In the genomic region with DNA sequence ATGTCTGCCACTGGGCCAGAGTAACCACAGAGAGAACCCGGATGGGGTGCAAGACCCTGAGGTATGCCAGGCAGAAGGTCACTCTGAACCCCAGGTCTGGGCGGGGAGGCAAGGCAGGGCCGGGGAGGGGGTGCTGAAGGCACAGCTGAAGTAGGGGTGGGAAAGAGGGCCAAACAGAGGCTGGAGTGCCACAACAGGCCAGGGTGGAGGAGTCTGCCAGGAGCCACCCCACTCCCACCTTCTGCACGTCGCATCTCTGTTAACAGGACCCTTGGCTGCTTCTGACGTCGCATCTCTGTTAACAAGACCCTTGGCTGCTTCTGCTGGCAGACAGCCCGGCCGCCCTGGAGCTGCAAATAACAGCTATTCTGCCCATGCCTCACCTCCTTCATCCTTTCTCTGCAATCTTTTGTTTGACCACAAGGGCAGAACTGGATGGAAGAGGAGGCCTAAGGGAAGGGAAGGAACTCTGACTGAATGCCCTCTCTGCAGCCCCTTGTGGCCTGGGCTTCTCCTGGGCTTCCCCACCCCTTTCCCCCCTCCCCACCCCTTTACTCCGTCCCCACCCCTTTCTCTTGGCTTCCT, we compare ENCODE assay signal across 8 cellular contexts. TPM values are rescaled to one million over a fixed set of nuclear protein-coding genes. Genes with fewer than 3 reads are reported as not detected.
A peak's percentile ranks its signal among the peaks of the same experiment; 100 is the strongest.
DNase-seq lines count a peak whose midpoint lies in the region; TF ChIP-seq lines count a peak whose summit lies in the region.

No MANE protein-coding gene starts in this region.

- H3K4me3 Mint-ChIP-seq in Calu3 (ENCODE audit: low read depth, unreplicated experiment) (no peak overlapping the region), brain (no peak overlapping the region)
- no peak overlapping the region for H3K4me3 Mint-ChIP-seq in activated CD4-positive, alpha-beta memory T cell treated with anti-CD3 and anti-CD28 coated beads for 36 hours

- no peaks in the 10 kb centered on the region for H3K27me3 ChIP-seq in MG63

- no peaks in the 10 kb centered on the region for H3K4me1 Mint-ChIP-seq in Calu3 (ENCODE audit: low read depth, unreplicated experiment)
- H3K4me1 Mint-ChIP-seq in brain: peaks cover 38% of the 10 kb centered on the region
- H3K4me1 Mint-ChIP-seq in activated CD4-positive, alpha-beta memory T cell treated with anti-CD3 and anti-CD28 coated beads for 36 hours (ENCODE audit: low read depth): no peaks in the 10 kb centered on the region

- no peaks in the 10 kb centered on the region for H3K9me3 ChIP-seq in MG63

- no peak overlapping the region for H3K27ac Mint-ChIP-seq in Calu3 (ENCODE audit: unreplicated experiment)
- H3K27ac Mint-ChIP-seq in brain: peak overlapping the region in 4 of 5 experiments; percentile 44 to 82 (median 69)
- no peak overlapping the region for H3K27ac Mint-ChIP-seq in activated CD4-positive, alpha-beta memory T cell treated with anti-CD3 and anti-CD28 coated beads for 36 hours

- H3K9me3 Mint-ChIP-seq in Calu3 (ENCODE audit: low read depth, unreplicated experiment) (no peaks in the 10 kb centered on the region), brain (peaks cover 4 to 8% (median 4%) of the 10 kb centered on the region in 5 experiments)
- H3K9me3 Mint-ChIP-seq in activated CD4-positive, alpha-beta memory T cell treated with anti-CD3 and anti-CD28 coated beads for 36 hours: no peaks in the 10 kb centered on the region

- peak; percentile 40 for TF ChIP-seq CTCF in Calu3 (IDR thresholded peaks at IDR 0.05; ENCODE audit: unreplicated experiment)
- TF ChIP-seq CTCF in brain (conservative IDR thresholded peaks at IDR 0.05): peak in 1 of 2 experiments; percentile 46

- no TSS peak for BruUV-seq in Calu3 (replicated peaks; lab: Mats Ljungman, UMichigan)

- H3K36me3 Mint-ChIP-seq in Calu3 (ENCODE audit: insufficient read depth, unreplicated experiment) (peaks cover 7% of the 10 kb centered on the region), brain (no peaks in the 10 kb centered on the region)
- no peaks in the 10 kb centered on the region for H3K36me3 Mint-ChIP-seq in activated CD4-positive, alpha-beta memory T cell treated with anti-CD3 and anti-CD28 coated beads for 36 hours

- DNase-seq in Calu3 (no peak), HT1080 (ENCODE audit: low read depth) (peak; percentile 42), kidney tubule cell (ENCODE audit: low spot score) (peak; percentile 12), MG63 (no peak), ureter (ENCODE audit: low spot score) (no peak), NCI-H1105 treated with DMSO at 0.1 percent for 48 hours (lab: John Stamatoyannopoulos, UW) (no peak)
- no peak for DNase-seq in activated CD4-positive, alpha-beta memory T cell treated with anti-CD3 and anti-CD28 coated beads for 36 hours

- intact Hi-C loops in Calu3 (cut with micrococcal nuclease; ENCODE audit: unreplicated experiment): no loop called here
- intact Hi-C loops in activated CD4-positive, alpha-beta memory T cell treated with anti-CD3 and anti-CD28 coated beads for 36 hours (cut with micrococcal nuclease): no loop called here

- CTCF ChIA-PET in Calu3 (lab: Charles Lee): no interaction called here
- CTCF ChIA-PET in activated CD4-positive, alpha-beta memory T cell treated with anti-CD3 and anti-CD28 coated beads for 36 hours (lab: Charles Lee): no interaction called here

- no peak overlapping the region for H3K4me3 ChIP-seq in MG63

- POLR2A ChIA-PET in activated CD4-positive, alpha-beta memory T cell treated with anti-CD3 and anti-CD28 coated beads for 36 hours (lab: Charles Lee): no interaction called here

- H3K36me3 ChIP-seq in MG63: no peaks in the 10 kb centered on the region

- H3K27me3 Mint-ChIP-seq in Calu3 (ENCODE audit: unreplicated experiment): peaks cover 19% of the 10 kb centered on the region
- H3K27me3 Mint-ChIP-seq in brain: peaks cover 5% of the 10 kb centered on the region
- peaks cover 2% of the 10 kb centered on the region for H3K27me3 Mint-ChIP-seq in activated CD4-positive, alpha-beta memory T cell treated with anti-CD3 and anti-CD28 coated beads for 36 hours

RNA-seq across cellular contexts. Expression of gene FBLN2, which starts 20.6 kb away (rescaled TPM):
- not detected in 2 replicates for total RNA-seq in Calu3 (2022)
- total RNA-seq in HT1080 (2014; rRNA removed; shearing (Covaris generic)): 0.03 and 0.05 TPM in 2 replicates
- polyA plus RNA-seq in HT1080 (2015; cell fraction: cytosol; rRNA removed): 0.08 and 0.21 TPM in 2 replicates
- polyA plus RNA-seq in HT1080 (2015; cell fraction: nucleus; rRNA removed): 0.37 and 0.49 TPM in 2 replicates
- 3.6 TPM for polyA plus RNA-seq in brain (ENCODE audit: insufficient read depth, low read depth, low replicate concordance)
- 33.6 and 59.9 TPM in 2 replicates for total RNA-seq in MG63 (2014; rRNA removed; shearing (Covaris generic); ENCODE audit: low replicate concordance)
- not detected for total RNA-seq in activated CD4-positive, alpha-beta memory T cell treated with anti-CD3 and anti-CD28 coated beads for 36 hours
- 42.7 TPM for total RNA-seq in ureter

RNA-seq across cellular contexts. Expression of gene HDAC11, which starts 48.2 kb away (rescaled TPM):
- total RNA-seq in Calu3 (2022): 11.8 and 16.5 TPM in 2 replicates
- 1.7 and 2.6 TPM in 2 replicates for total RNA-seq in HT1080 (2014; rRNA removed; shearing (Covaris generic))
- polyA plus RNA-seq in HT1080 (2015; cell fraction: cytosol; rRNA removed): 4.0 and 6.2 TPM in 2 replicates
- polyA plus RNA-seq in HT1080 (2015; cell fraction: nucleus; rRNA removed): 3.4 and 4.6 TPM in 2 replicates
- polyA plus RNA-seq in brain (ENCODE audit: insufficient read depth, low read depth, low replicate concordance): 54.1 TPM
- total RNA-seq in MG63 (2014; rRNA removed; shearing (Covaris generic); ENCODE audit: low replicate concordance): 13.4 and 40.4 TPM in 2 replicates
- 1 to 10 TPM; 3.3 to 4.3 TPM for total RNA-seq in activated CD4-positive, alpha-beta memory T cell treated with anti-CD3 and anti-CD28 coated beads for 36 hours
- 17.4 TPM for total RNA-seq in ureter

Comparison
In these comparisons a context has a peak if more than half of its experiments do, and no peak if none do; other contexts are left out.
1. DNase-seq: peak in HT1080 (single experiment) and kidney tubule cell (single experiment); none in Calu3 (single experiment), MG63 (single experiment), activated CD4-positive, alpha-beta memory T cell treated with anti-CD3 and anti-CD28 coated beads for 36 hours (single experiment), ureter (single experiment) and NCI-H1105 treated with DMSO at 0.1 percent for 48 hours (single experiment).
2. H3K27ac Mint-ChIP-seq: peak in brain (4 of 5); none in Calu3 (single experiment) and activated CD4-positive, alpha-beta memory T cell treated with anti-CD3 and anti-CD28 coated beads for 36 hours (single experiment).
3. RNA of gene FBLN2, which starts 20.6 kb away (total RNA-seq): 42.7 TPM in ureter (single experiment) and 33.6 to 59.9 TPM in MG63; 0.03 to 0.05 TPM in HT1080, not detected in activated CD4-positive, alpha-beta memory T cell treated with anti-CD3 and anti-CD28 coated beads for 36 hours and not detected in Calu3; every median in the first group is over 10 times any median in the second.